ENCODE assay signal across 22 cellular contexts in the genomic region with DNA sequence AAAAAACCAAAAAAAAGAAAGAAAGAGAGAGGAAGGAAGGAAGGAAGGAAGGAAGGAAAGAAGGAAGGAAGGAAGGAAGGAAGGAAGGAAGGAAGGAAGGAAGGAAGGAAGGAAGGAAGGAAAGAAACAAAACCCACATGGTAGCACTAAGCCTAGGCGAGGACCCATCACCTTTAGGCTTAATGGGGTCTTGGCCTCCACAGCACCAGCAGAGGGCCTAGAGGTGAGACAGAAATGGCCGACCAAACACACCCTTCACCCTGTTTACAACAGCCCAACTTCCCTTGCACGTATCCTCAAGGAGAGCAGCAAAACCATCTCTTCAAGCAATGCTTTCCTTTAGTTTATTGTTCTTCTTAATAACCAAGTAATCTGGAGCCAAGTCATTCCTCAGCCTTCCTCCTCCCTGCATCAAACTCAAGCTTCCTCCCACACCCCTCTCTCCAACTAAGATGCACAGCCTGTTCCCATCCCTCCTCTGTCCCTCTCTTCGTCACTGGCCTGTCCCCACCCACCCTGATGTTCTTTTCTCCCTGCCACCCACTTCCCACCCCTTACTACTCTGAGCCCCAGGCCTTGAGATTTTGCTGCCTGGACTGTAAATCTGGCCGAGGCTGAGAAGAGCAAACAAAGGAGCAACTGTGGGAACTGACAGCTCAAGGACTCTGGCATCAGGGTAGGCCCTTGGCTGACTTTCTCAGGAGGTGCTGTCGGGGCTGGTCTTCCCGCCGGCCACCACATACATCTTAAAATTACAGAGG. TPM values are rescaled to one million over a fixed set of nuclear protein-coding genes. Genes with fewer than 3 reads are reported as not detected.
DNase-seq lines count a peak whose midpoint lies in the region; ATAC-seq, FAIRE-seq and TF ChIP-seq lines count a peak whose summit lies in the region.
"Had no signal": no experiment of that assay in that cellular context is flagged by ENCODE, and none has a peak within 500 bp of the region (broad histone marks: within the 10 kb centered on the region; RNA-seq: fewer than 3 reads in every experiment).

No MANE protein-coding gene starts in this region.

- H3K36me3 ChIP-seq in pancreas: no peaks in the 10 kb centered on the region
- H3K36me3 ChIP-seq: HAP-1, MG63, SJCRH30, vagina had no signal

- no peak for FAIRE-seq in pancreas (lab: Jason Lieb, UNC)

- DNase-seq in COLO829 (ENCODE audit: low spot score): peak; percentile 28
- peak; percentile 49 for DNase-seq in HT-29 (ENCODE audit: low spot score)
- DNase-seq in foreskin melanocyte: peak; percentile 17
- DNase-seq in pancreas: peak in 4 of 6 donors; percentile 48 to 76 (median 72)
- DNase-seq in putamen (ENCODE audit: low spot score): no peak
- DNase-seq in GDM1 (lab: John Stamatoyannopoulos, UW): no peak
- DNase-seq: activated CD4-positive, alpha-beta T cell treated with anti-CD3 and anti-CD28 coated beads, Interleukin-2, amount 10 ng/mL, durations not matched to agents 7 days and 5 days; activated T-cell treated with anti-CD3 and anti-CD28 coated beads for 4 hours; EL; MG63; NCI-H187 treated with DMSO at 0.1 percent for 48 hours; NCI-H446 treated with DMSO at 0.1 percent for 48 hours; nucleus accumbens; SJCRH30; T-helper 9 cell had no signal

- peaks cover 7 to 32% (median 29%) of the 10 kb centered on the region in 3 donors for H3K4me1 ChIP-seq in pancreas
- H3K4me1 ChIP-seq: HAP-1, SJCRH30 had no signal

- peak overlapping the region in 2 of 4 donors; percentile 22 to 36 for H3K27ac ChIP-seq in pancreas
- H3K27ac ChIP-seq: SJCRH30, vagina had no signal

- TF ChIP-seq CTCF in pancreas (IDR thresholded peaks at IDR 0.05): no peak

- peak; percentile 76 to 92 (median 86) for ATAC-seq in pancreas
- no peak for ATAC-seq in HG03354 (IDR thresholded peaks at IDR 0.05; ENCODE audit: poor library complexity, severe bottlenecking, unreplicated experiment)
- no peak for ATAC-seq in GM21737 (IDR thresholded peaks at IDR 0.05; ENCODE audit: unreplicated experiment)
- ATAC-seq: activated naive CD4-positive, alpha-beta T cell treated with anti-CD3 and anti-CD28 coated beads, Interleukin-2, amount 50 U/mL, for 72 hours; esophagus mucosa had no signal

- H3K9me3 ChIP-seq in pancreas: no peaks in the 10 kb centered on the region
- H3K9me3 ChIP-seq: HAP-1, MG63, SJCRH30, vagina had no signal

- no peaks in the 10 kb centered on the region for H3K27me3 ChIP-seq in pancreas
- H3K27me3 ChIP-seq: MG63, SJCRH30, vagina had no signal

- H3K4me3 ChIP-seq in pancreas: no peak overlapping the region
- H3K4me3 ChIP-seq: HAP-1, MG63, SJCRH30, skin epidermis, vagina had no signal

- intact Hi-C loops in pancreas (cut with DNase I): loop anchor here in 1 of 3 donors (10.0 kb wide), 1 partner anchor 48 kb away; no protein-coding TSS in a partner anchor

- WGBS in pancreas, 2 donors: 27% methylated on average over 8 of the region's 8 CpGs

RNA-seq across cellular contexts. Expression of gene POU2AF1, which starts 26.0 kb away (rescaled TPM):
- total RNA-seq in HT-29 (2014; rRNA removed; shearing (Covaris generic)): 2.0 and 4.0 TPM in 2 replicates
- total RNA-seq in pancreas: 1 to 10 TPM in 1 of 6 donors, under 1 TPM in 5; 0.08 to 2.2 (median 0.41) TPM
- under 1 TPM; 0.19 to 0.73 TPM for polyA plus RNA-seq in pancreas
- total RNA-seq: SJCRH30, vagina had no signal

RNA-seq across cellular contexts. Expression of gene POU2AF3, which starts 54.8 kb away (rescaled TPM):
- 14.5 and 23.0 TPM in 2 replicates for total RNA-seq in HT-29 (2014; rRNA removed; shearing (Covaris generic))
- 1 to 10 TPM; 1.1 to 4.7 (median 2.0) TPM for total RNA-seq in pancreas
- polyA plus RNA-seq in pancreas: 10 to 100 TPM in 1 of 2 donors, 1 to 10 TPM in 1; 4.1 to 15.7 TPM
- total RNA-seq: activated CD4-positive, alpha-beta T cell treated with anti-CD3 and anti-CD28 coated beads, Interleukin-2, amount 10 ng/mL, durations not matched to agents 7 days and 5 days; activated naive CD4-positive, alpha-beta T cell treated with anti-CD3 and anti-CD28 coated beads, Interleukin-2, amount 50 U/mL, for 72 hours; SJCRH30 had no signal

Comparison
In these comparisons a context has a peak if more than half of its experiments do, and no peak if none do; other contexts are left out.
1. DNase-seq: peak in COLO829 (single experiment), HT-29 (single experiment), foreskin melanocyte (single experiment) and pancreas (4 of 6); none in putamen (single experiment) and GDM1 (single experiment).
2. ATAC-seq: peak in pancreas (4 of 4); none in HG03354 (single experiment) and GM21737 (single experiment).